8 cellular contexts compared by ENCODE assay signal in the genomic region with DNA sequence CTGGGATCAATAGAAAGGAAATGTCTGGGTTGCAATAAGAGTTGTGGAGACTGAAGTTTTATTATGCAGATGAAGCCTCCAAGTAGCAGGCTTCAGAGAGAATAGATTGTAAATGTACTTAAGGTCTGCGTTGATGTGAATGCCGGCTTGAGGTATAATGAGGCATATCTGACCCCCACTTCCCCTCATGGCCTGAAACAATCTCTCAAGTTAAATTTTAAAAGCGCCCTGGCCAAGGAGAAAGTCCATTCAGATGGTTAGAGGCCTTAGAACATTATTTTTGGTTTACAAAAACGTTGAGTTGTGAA. TPM values are rescaled to one million over a fixed set of nuclear protein-coding genes. Genes with fewer than 3 reads are reported as not detected.
A peak's percentile ranks its signal among the peaks of the same experiment; 100 is the strongest.
DNase-seq lines count a peak whose midpoint lies in the region; ATAC-seq and TF ChIP-seq lines count a peak whose summit lies in the region.

No MANE protein-coding gene starts in this region.

- POLR2A ChIA-PET in HEK293 (lab: Yijun Ruan, JAX): interaction anchor here (0.7 kb wide), 1 partner anchor 160 kb away, joined by 3 read pairs; a partner anchor contains a TSS

- peaks cover 19% of the 10 kb centered on the region for H3K79me2 ChIP-seq in ACC112 (ENCODE audit: control insufficient read depth, insufficient read depth, low read length, unreplicated experiment)

- H3K36me3 ChIP-seq in ACC112 (ENCODE audit: insufficient read depth, low read length) (no peaks in the 10 kb centered on the region), HEK293 (ENCODE audit: control insufficient read depth in 2 of 2, insufficient read depth in 1 of 2, low read length in 2 of 2) (no peaks in the 10 kb centered on the region; a peak in 1 of 3 replicates), breast epithelium (no peaks in the 10 kb centered on the region), mucosa of stomach (ENCODE audit: control insufficient read depth, insufficient read depth, low read length) (no peaks in the 10 kb centered on the region)

- H3K27ac ChIP-seq in ACC112 (ENCODE audit: low read depth, low read length): peak overlapping the region; percentile 88
- H3K27ac ChIP-seq in HEK293 (ENCODE audit: extremely low read depth, low read depth, low read length): peak overlapping the region; percentile 84
- peak overlapping the region; percentile 89 to 91 for H3K27ac ChIP-seq in breast epithelium

- CTCF ChIA-PET in HEK293 (lab: Yijun Ruan, JAX): no interaction called here

- TF ChIP-seq CTCF in HEK293 (tag by site-specific recombination; IDR thresholded peaks at IDR 0.05) (no peak), breast epithelium (IDR thresholded peaks at IDR 0.05) (no peak)

- peak overlapping the region; percentile 95 for H2AFZ ChIP-seq in ACC112 (ENCODE audit: low read length, unreplicated experiment)

- H3K4me1 ChIP-seq in ACC112 (ENCODE audit: control insufficient read depth, insufficient read depth, low read length, unreplicated experiment) (peaks cover 33% of the 10 kb centered on the region), HEK293 (ENCODE audit: control insufficient read depth, insufficient read depth, low read length) (peaks cover 4% of the 10 kb centered on the region), breast epithelium (peaks cover 0 to 8% of the 10 kb centered on the region in 2 donors), mucosa of stomach (ENCODE audit: control insufficient read depth, insufficient read depth, low read length) (peaks cover 23% of the 10 kb centered on the region)

- H3K4me3 ChIP-seq in ACC112 (ENCODE audit: low read depth, low read length): peak overlapping the region; percentile 92
- peak overlapping the region; percentile 16 for H3K4me3 ChIP-seq in HEK293 (ENCODE audit: low read depth, low read length)
- peak overlapping the region; percentile 82 to 88 (median 87) for H3K4me3 ChIP-seq in breast epithelium
- H3K4me3 ChIP-seq in mucosa of stomach (ENCODE audit: low read length): peak overlapping the region; percentile 96

- H3K27me3 ChIP-seq in ACC112 (ENCODE audit: insufficient read depth, low read length): no peaks in the 10 kb centered on the region
- no peaks in the 10 kb centered on the region for H3K27me3 ChIP-seq in breast epithelium
- no peaks in the 10 kb centered on the region for H3K27me3 ChIP-seq in mucosa of stomach (ENCODE audit: control insufficient read depth, insufficient read depth, low read length)

- intact Hi-C loops in breast epithelium (cut with DNase I; ENCODE audit: low total_unique reads): no loop called here

- H3K9ac ChIP-seq in mucosa of stomach (ENCODE audit: low read length): peak overlapping the region; percentile 76

- no peak for TF ChIP-seq POLR2A in breast epithelium (IDR thresholded peaks at IDR 0.05)

- DNase-seq in breast epithelium (ENCODE audit: low spot score in 2 of 2): no peak
- no peak for DNase-seq in stimulated activated CD4-positive, alpha-beta T cell treated with anti-CD3 and anti-CD28 coated beads, Interleukin-1b, Interleukin-23, amount 100 ng/mL, for 48 hours
- no peak for DNase-seq in NCI-H1694 treated with DMSO at 0.1 percent for 48 hours (lab: John Stamatoyannopoulos, UW)

- ATAC-seq in HG03045 (IDR thresholded peaks at IDR 0.05; ENCODE audit: unreplicated experiment): no peak
- no peak for ATAC-seq in HG03175 (IDR thresholded peaks at IDR 0.05; ENCODE audit: unreplicated experiment)

- H3K9me3 ChIP-seq in HEK293 (ENCODE audit: control insufficient read depth, insufficient read depth, low read depth, low read length): no peaks in the 10 kb centered on the region
- H3K9me3 ChIP-seq in breast epithelium: no peaks in the 10 kb centered on the region
- H3K9me3 ChIP-seq in mucosa of stomach (ENCODE audit: control insufficient read depth, low read length): no peaks in the 10 kb centered on the region

TF ChIP-seq in HEK293, 187 proteins besides CTCF, POLR2A, EP300 and RAD21:
- TF ChIP-seq ZNF596 (tag by site-specific recombination; IDR thresholded peaks at IDR 0.05) (no peak), ZNF433 (tag by site-specific recombination; IDR thresholded peaks at IDR 0.05; ENCODE audit: low read depth) (no peak), ZBTB7A (tag by site-specific recombination; IDR thresholded peaks at IDR 0.05; ENCODE audit: low read depth) (no peak), ZFHX2 (tag by site-specific recombination; conservative IDR thresholded peaks at IDR 0.05) (no peak), ZNF664 (tag by site-specific recombination; IDR thresholded peaks at IDR 0.05) (no peak), ZNF121 (tag by site-specific recombination; IDR thresholded peaks at IDR 0.05) (no peak), ZNF354C (tag by site-specific recombination; IDR thresholded peaks at IDR 0.05; ENCODE audit: borderline replicate concordance, low read depth) (no peak), ZNF221 (tag by site-specific recombination; IDR thresholded peaks at IDR 0.05; ENCODE audit: borderline replicate concordance) (no peak), ZSCAN23 (tag by site-specific recombination; IDR thresholded peaks at IDR 0.05) (no peak), ZNF426 (tag by site-specific recombination; IDR thresholded peaks at IDR 0.05) (no peak), ZNF155 (tag by site-specific recombination; IDR thresholded peaks at IDR 0.05) (no peak), ZNF701 (tag by site-specific recombination; IDR thresholded peaks at IDR 0.05) (no peak), ZNF571 (tag by site-specific recombination; IDR thresholded peaks at IDR 0.05) (no peak), ZNF274 (IDR thresholded peaks at IDR 0.05; ENCODE audit: low read length) (no peak), ZNF274 (tag by site-specific recombination; IDR thresholded peaks at IDR 0.05; ENCODE audit: borderline replicate concordance) (no peak), ZNF391 (tag by site-specific recombination; IDR thresholded peaks at IDR 0.05; ENCODE audit: borderline replicate concordance, low read depth) (no peak)
- TF ChIP-seq, protein P1, sequence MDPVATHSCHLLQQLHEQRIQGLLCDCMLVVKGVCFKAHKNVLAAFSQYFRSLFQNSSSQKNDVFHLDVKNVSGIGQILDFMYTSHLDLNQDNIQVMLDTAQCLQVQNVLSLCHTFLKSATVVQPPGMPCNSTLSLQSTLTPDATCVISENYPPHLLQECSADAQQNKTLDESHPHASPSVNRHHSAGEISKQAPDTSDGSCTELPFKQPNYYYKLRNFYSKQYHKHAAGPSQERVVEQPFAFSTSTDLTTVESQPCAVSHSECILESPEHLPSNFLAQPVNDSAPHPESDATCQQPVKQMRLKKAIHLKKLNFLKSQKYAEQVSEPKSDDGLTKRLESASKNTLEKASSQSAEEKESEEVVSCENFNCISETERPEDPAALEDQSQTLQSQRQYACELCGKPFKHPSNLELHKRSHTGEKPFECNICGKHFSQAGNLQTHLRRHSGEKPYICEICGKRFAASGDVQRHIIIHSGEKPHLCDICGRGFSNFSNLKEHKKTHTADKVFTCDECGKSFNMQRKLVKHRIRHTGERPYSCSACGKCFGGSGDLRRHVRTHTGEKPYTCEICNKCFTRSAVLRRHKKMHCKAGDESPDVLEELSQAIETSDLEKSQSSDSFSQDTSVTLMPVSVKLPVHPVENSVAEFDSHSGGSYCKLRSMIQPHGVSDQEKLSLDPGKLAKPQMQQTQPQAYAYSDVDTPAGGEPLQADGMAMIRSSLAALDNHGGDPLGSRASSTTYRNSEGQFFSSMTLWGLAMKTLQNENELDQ (tag by site-specific recombination; IDR thresholded peaks at IDR 0.05; ENCODE audit: low read depth): no peak
- TF ChIP-seq, protein P2, sequence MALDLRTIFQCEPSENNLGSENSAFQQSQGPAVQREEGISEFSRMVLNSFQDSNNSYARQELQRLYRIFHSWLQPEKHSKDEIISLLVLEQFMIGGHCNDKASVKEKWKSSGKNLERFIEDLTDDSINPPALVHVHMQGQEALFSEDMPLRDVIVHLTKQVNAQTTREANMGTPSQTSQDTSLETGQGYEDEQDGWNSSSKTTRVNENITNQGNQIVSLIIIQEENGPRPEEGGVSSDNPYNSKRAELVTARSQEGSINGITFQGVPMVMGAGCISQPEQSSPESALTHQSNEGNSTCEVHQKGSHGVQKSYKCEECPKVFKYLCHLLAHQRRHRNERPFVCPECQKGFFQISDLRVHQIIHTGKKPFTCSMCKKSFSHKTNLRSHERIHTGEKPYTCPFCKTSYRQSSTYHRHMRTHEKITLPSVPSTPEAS (tag by site-specific recombination; IDR thresholded peaks at IDR 0.05): no peak

RNA-seq across cellular contexts. Expression of a gene that starts 28.3 kb away (rescaled TPM):
- total RNA-seq in breast epithelium: not detected

Comparison
In these comparisons a context has a peak if more than half of its experiments do, and no peak if none do; other contexts are left out.
1. H3K4me3 ChIP-seq: peak in every context shown above with its lines; median percentile 96 in mucosa of stomach; 92 in ACC112; 87 in breast epithelium; 16 in HEK293.